Comparison of ENCODE assay signal across 8 cellular contexts in the genomic region with DNA sequence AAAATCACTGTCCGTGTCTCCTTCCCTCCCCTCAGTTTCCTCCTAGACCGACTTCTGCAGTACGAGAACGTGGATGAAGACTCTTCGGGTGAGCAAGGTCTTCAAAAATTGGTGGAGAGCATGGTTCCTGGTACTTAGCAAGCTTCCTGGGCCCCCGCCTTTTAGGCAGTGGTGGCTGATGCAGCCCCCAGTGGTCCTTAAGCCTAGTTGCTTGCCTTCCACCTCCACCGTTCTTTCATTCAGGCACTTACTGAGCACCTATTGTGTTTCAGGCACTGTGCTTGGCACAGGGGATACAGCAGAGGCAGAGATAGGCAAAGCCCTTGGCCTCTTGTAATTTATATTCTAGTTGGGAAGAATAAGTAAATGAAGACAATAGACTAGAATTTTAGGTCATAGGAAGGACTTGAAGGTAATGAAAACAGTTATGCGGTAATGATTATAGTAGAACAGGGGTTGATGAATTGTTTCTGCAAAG. TPM values are rescaled to one million over a fixed set of nuclear protein-coding genes. Genes with fewer than 3 reads are reported as not detected.
DNase-seq lines count a peak whose midpoint lies in the region; ATAC-seq and TF ChIP-seq lines count a peak whose summit lies in the region.

No MANE protein-coding gene starts in this region.

- CTCF ChIA-PET in activated naive CD4-positive, alpha-beta T cell treated with anti-CD3 and anti-CD28 coated beads for 36 hours (lab: Charles Lee): interaction anchor here (0.6 to 1.2 kb wide), 3 partner anchors 78 to 298 kb away, joined by 3 read pairs; no protein-coding TSS in a partner anchor

- no peaks in the 10 kb centered on the region for H3K9me3 Mint-ChIP-seq in activated naive CD4-positive, alpha-beta T cell treated with anti-CD3 and anti-CD28 coated beads for 36 hours
- H3K9me3 Mint-ChIP-seq in activated naive CD8-positive, alpha-beta T cell treated with anti-CD3 and anti-CD28 coated beads, Interleukin-2, amount 50 U/mL, for 24 hours: no peaks in the 10 kb centered on the region

- peak overlapping the region; percentile 68 to 94 (median 76) for H3K4me3 ChIP-seq in right lobe of liver
- peak overlapping the region; percentile 41 to 68 (median 60) for H3K4me3 ChIP-seq in transverse colon

- TF ChIP-seq CTCF in right lobe of liver (IDR thresholded peaks at IDR 0.05) (no peak), transverse colon (IDR thresholded peaks at IDR 0.05) (no peak)

- 64% methylated on average over 3 of the region's 8 CpGs for WGBS in right lobe of liver (ENCODE audit: insufficient coverage, low coverage, low lambda C conversion rate, missing lambda C conversion rate)
- 19 to 56% methylated on average over 2 to 8 of the region's 8 CpGs for WGBS in transverse colon (ENCODE audit: low coverage in 1 of 2), 2 donors

- no peak for DNase-seq in activated naive CD4-positive, alpha-beta T cell treated with anti-CD3 and anti-CD28 coated beads for 36 hours
- DNase-seq in activated naive CD4-positive, alpha-beta T cell treated with Interleukin-2 at 50 U/mL for 16 hours: no peak
- no peak for DNase-seq in activated naive CD8-positive, alpha-beta T cell treated with anti-CD3 and anti-CD28 coated beads, Interleukin-2, amount 50 U/mL, for 24 hours
- no peak for DNase-seq in right lobe of liver
- DNase-seq in transverse colon: no peak
- DNase-seq in NCI-H146 (lab: John Stamatoyannopoulos, UW): no peak

- H3K4me1 ChIP-seq in right lobe of liver (peaks cover 0 to 18% (median 6%) of the 10 kb centered on the region in 4 donors), transverse colon (peaks cover 11 to 25% (median 21%) of the 10 kb centered on the region in 4 donors)

- H3K36me3 Mint-ChIP-seq in activated naive CD4-positive, alpha-beta T cell treated with anti-CD3 and anti-CD28 coated beads for 36 hours (ENCODE audit: low read depth): peaks cover 38% of the 10 kb centered on the region
- H3K36me3 Mint-ChIP-seq in activated naive CD8-positive, alpha-beta T cell treated with anti-CD3 and anti-CD28 coated beads, Interleukin-2, amount 50 U/mL, for 24 hours (ENCODE audit: low read depth): peaks cover 25% of the 10 kb centered on the region

- peak overlapping the region; percentile 98 for H3K4me3 Mint-ChIP-seq in activated naive CD4-positive, alpha-beta T cell treated with anti-CD3 and anti-CD28 coated beads for 36 hours
- H3K4me3 Mint-ChIP-seq in activated naive CD8-positive, alpha-beta T cell treated with anti-CD3 and anti-CD28 coated beads, Interleukin-2, amount 50 U/mL, for 24 hours: peak overlapping the region; percentile 97

- H3K27me3 ChIP-seq in right lobe of liver (no peaks in the 10 kb centered on the region), transverse colon (no peaks in the 10 kb centered on the region)

- peaks cover 0 to 15% (median 7%) of the 10 kb centered on the region in 4 donors for H3K36me3 ChIP-seq in right lobe of liver
- H3K36me3 ChIP-seq in transverse colon: no peaks in the 10 kb centered on the region

- peaks cover 32% of the 10 kb centered on the region for H3K4me1 Mint-ChIP-seq in activated naive CD4-positive, alpha-beta T cell treated with anti-CD3 and anti-CD28 coated beads for 36 hours (ENCODE audit: low read depth)
- peaks cover 33% of the 10 kb centered on the region for H3K4me1 Mint-ChIP-seq in activated naive CD8-positive, alpha-beta T cell treated with anti-CD3 and anti-CD28 coated beads, Interleukin-2, amount 50 U/mL, for 24 hours

- H3K9me3 ChIP-seq in right lobe of liver (no peaks in the 10 kb centered on the region), transverse colon (no peaks in the 10 kb centered on the region)

- in situ Hi-C loops in transverse colon (cut with MboI; ENCODE audit: low pct_ligation_motif_present in 1 of 4, low pct_unique_long_range_greater_than_20kb in 1 of 4, low sequenced_read_pairs in 3 of 4): no loop called here

- TF ChIP-seq POLR2A in right lobe of liver (IDR thresholded peaks at IDR 0.05): no peak
- no peak for TF ChIP-seq POLR2A in transverse colon (IDR thresholded peaks at IDR 0.05)

- H3K27ac Mint-ChIP-seq in activated naive CD4-positive, alpha-beta T cell treated with anti-CD3 and anti-CD28 coated beads for 36 hours: peak overlapping the region; percentile 98
- H3K27ac Mint-ChIP-seq in activated naive CD8-positive, alpha-beta T cell treated with anti-CD3 and anti-CD28 coated beads, Interleukin-2, amount 50 U/mL, for 24 hours: peak overlapping the region; percentile 99

- H3K27ac ChIP-seq in right lobe of liver (peak overlapping the region in 1 of 3 donors; percentile 95), transverse colon (peak overlapping the region; percentile 93 to 99 (median 96))

- H3K27me3 Mint-ChIP-seq in activated naive CD4-positive, alpha-beta T cell treated with anti-CD3 and anti-CD28 coated beads for 36 hours (ENCODE audit: low read depth): no peaks in the 10 kb centered on the region
- H3K27me3 Mint-ChIP-seq in activated naive CD8-positive, alpha-beta T cell treated with anti-CD3 and anti-CD28 coated beads, Interleukin-2, amount 50 U/mL, for 24 hours: no peaks in the 10 kb centered on the region

- intact Hi-C loops in activated naive CD4-positive, alpha-beta T cell treated with anti-CD3 and anti-CD28 coated beads for 36 hours (cut with micrococcal nuclease): no loop called here
- intact Hi-C loops in right lobe of liver (cut with DNase I) (loop anchor here in 1 of 2 donors (10.0 kb wide), 1 partner anchor 182 kb away; the partner anchor contains the start of genes PAGR1 and PRRT2), transverse colon (cut with DNase I; ENCODE audit: low total_unique reads) (no loop called here)

- no peak for ATAC-seq in activated naive CD8-positive, alpha-beta T cell treated with anti-CD3 and anti-CD28 coated beads, Interleukin-2, amount 50 U/mL, for 24 hours
- no peak for ATAC-seq in right lobe of liver
- no peak for ATAC-seq in HG03354 (IDR thresholded peaks at IDR 0.05; ENCODE audit: poor library complexity, severe bottlenecking, unreplicated experiment)
- no peak for ATAC-seq in GM19023 (IDR thresholded peaks at IDR 0.05; ENCODE audit: unreplicated experiment)

- TF ChIP-seq EP300 in transverse colon (IDR thresholded peaks at IDR 0.05; ENCODE audit: low read depth): no peak

RNA-seq across cellular contexts. Expression of gene INO80E, which starts 0.8 kb away (rescaled TPM):
- 10 to 100 TPM; 62.0 to 65.4 TPM for total RNA-seq in activated naive CD4-positive, alpha-beta T cell treated with anti-CD3 and anti-CD28 coated beads for 36 hours
- total RNA-seq in right lobe of liver (10 to 100 TPM; 22.3 to 45.8 (median 33.2) TPM), transverse colon (10 to 100 TPM; 65.6 to 94.3 (median 73.0) TPM)

RNA-seq across cellular contexts. Expression of gene HIRIP3, which starts 1.4 kb away (rescaled TPM):
- 10 to 100 TPM; 40.8 to 43.9 TPM for total RNA-seq in activated naive CD4-positive, alpha-beta T cell treated with anti-CD3 and anti-CD28 coated beads for 36 hours
- total RNA-seq in right lobe of liver (10 to 100 TPM in 2 of 6 experiments, 1 to 10 TPM in 4; 5.2 to 12.9 (median 9.0) TPM), transverse colon (10 to 100 TPM in 2 of 4 donors, 1 to 10 TPM in 2; 1.8 to 11.7 (median 8.8) TPM)

RNA-seq across cellular contexts. Expression of gene DOC2A, which starts 14.0 kb away (rescaled TPM):
- under 1 TPM; 0.64 to 0.86 TPM for total RNA-seq in activated naive CD4-positive, alpha-beta T cell treated with anti-CD3 and anti-CD28 coated beads for 36 hours
- total RNA-seq in right lobe of liver (under 1 TPM in 3 of 6 experiments, not detected in 3; 0.16 to 0.66 (median 0.33) TPM), transverse colon (10 to 100 TPM in 1 of 4 donors, 1 to 10 TPM in 3; 7.2 to 28.8 (median 9.7) TPM)

RNA-seq across cellular contexts. Expression of gene TAOK2, which starts 23.1 kb away (rescaled TPM):
- total RNA-seq in activated naive CD4-positive, alpha-beta T cell treated with anti-CD3 and anti-CD28 coated beads for 36 hours: 10 to 100 TPM; 20.9 to 21.6 TPM
- total RNA-seq in right lobe of liver: 10 to 100 TPM; 15.8 to 19.6 (median 17.2) TPM
- 100 to 1,000 TPM in 1 of 4 donors, 10 to 100 TPM in 3; 54.6 to 103 (median 68.1) TPM for total RNA-seq in transverse colon

RNA-seq across cellular contexts. Expression of gene C16orf92, which starts 26.2 kb away (rescaled TPM):
- not detected for total RNA-seq in activated naive CD4-positive, alpha-beta T cell treated with anti-CD3 and anti-CD28 coated beads for 36 hours
- total RNA-seq in right lobe of liver: not detected
- total RNA-seq in transverse colon: not detected

Comparison
In these comparisons a context has a peak if more than half of its experiments do, and no peak if none do; other contexts are left out.
1. RNA of gene DOC2A, which starts 14.0 kb away (total RNA-seq): 7.2 to 28.8 TPM in transverse colon; 0.64 to 0.86 TPM in activated naive CD4-positive, alpha-beta T cell treated with anti-CD3 and anti-CD28 coated beads for 36 hours and 0.16 to 0.66 TPM in right lobe of liver; every median in the first group is over 4 times any median in the second.